ENCODE assay signal across 12 cellular contexts in genomic region chr22:44456661-44457412, GRCh38.
"Had no signal": no experiment of that assay in that cellular context is flagged by ENCODE, and none has a peak within 500 bp of the region (broad histone marks: within the 10 kb centered on the region; RNA-seq: fewer than 3 reads in every experiment).

No MANE protein-coding gene starts in this region.

- H3K36me3 ChIP-seq: colonic mucosa, gastroesophageal sphincter, pancreas, upper lobe of right lung had no signal

- DNase-seq: activated CD4-positive, alpha-beta T cell treated with anti-CD3 and anti-CD28 coated beads, Interleukin-2, amount 50 U/mL, for 48 hours; activated CD4-positive, CD25-positive, alpha-beta regulatory T cell; effector CD4-positive, alpha-beta T cell; pancreas; stimulated activated CD4-positive, alpha-beta T cell treated with anti-CD3 and anti-CD28 coated beads, Interleukin-4, amount 100 ng/mL, for 24 hours; upper lobe of right lung had no signal

- H3K27me3 ChIP-seq: colonic mucosa, gastroesophageal sphincter, pancreas, testis, upper lobe of right lung had no signal

- H3K4me1 Mint-ChIP-seq: neural crest cell had no signal

- H3K27me3 Mint-ChIP-seq: stimulated activated naive CD8-positive, alpha-beta T cell treated with anti-CD3 and anti-CD28 coated beads, Interleukin-15, amount 100 ng/mL, for 72 hours had no signal

- H3K4me3 Mint-ChIP-seq: neural crest cell had no signal

- H3K27ac ChIP-seq: colonic mucosa, epithelial cell of prostate, gastroesophageal sphincter, pancreas, testis, upper lobe of right lung had no signal

- ATAC-seq: gastroesophageal sphincter, pancreas, upper lobe of right lung had no signal

- H3K9me3 ChIP-seq: colonic mucosa, gastroesophageal sphincter, pancreas, testis, upper lobe of right lung had no signal

- H3K4me3 ChIP-seq: colonic mucosa, gastroesophageal sphincter, pancreas, testis, upper lobe of right lung had no signal

- H3K4me1 ChIP-seq: colonic mucosa, gastroesophageal sphincter, pancreas, testis, upper lobe of right lung had no signal
